Comparison of ENCODE assay signal across 8 cellular contexts in the genomic region with DNA sequence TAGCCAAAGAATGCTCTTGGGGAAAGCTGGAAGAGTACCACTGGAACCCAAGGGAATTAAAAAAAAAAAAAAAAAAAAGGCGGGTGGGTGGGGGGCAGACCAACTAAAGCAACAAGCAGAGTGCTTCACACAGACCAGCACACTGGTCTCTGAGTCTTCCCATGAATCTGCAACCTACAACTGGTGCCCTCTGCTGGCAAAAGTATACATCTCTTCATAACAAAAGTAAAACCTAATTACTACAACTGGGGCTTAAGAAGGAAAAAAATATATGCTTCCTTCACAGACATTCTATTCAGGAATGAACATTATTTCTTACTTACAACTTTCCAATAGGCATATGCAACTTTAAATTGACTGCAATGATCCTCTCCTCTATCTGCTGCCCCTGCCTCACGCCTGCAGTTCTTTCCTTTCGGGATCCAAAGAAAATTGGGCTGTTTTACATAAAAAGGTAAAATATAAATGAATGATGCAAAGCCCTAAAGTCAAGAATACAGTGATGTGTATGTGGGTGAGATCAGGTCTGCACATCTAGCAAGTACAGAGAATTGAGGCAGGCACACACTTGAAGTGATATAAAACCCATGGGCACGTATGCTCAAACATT. TPM values are rescaled to one million over a fixed set of nuclear protein-coding genes. Genes with fewer than 3 reads are reported as not detected.
A peak's percentile ranks its signal among the peaks of the same experiment; 100 is the strongest.
DNase-seq lines count a peak whose midpoint lies in the region; ATAC-seq, FAIRE-seq and TF ChIP-seq lines count a peak whose summit lies in the region.

No MANE protein-coding gene starts in this region.

- 72 to 76% (median 72%) methylated on average over 4 of the region's 4 CpGs for WGBS in heart left ventricle, 4 donors

- no peak overlapping the region for H3K27ac Mint-ChIP-seq in activated naive CD8-positive, alpha-beta T cell treated with anti-CD3 and anti-CD28 coated beads, Interleukin-2, amount 10 ng/mL, durations not matched to agents 7 days and 5 days

- H3K4me3 Mint-ChIP-seq in activated naive CD8-positive, alpha-beta T cell treated with anti-CD3 and anti-CD28 coated beads, Interleukin-2, amount 10 ng/mL, durations not matched to agents 7 days and 5 days, result no peak overlapping the region

- TF ChIP-seq CTCF in D721Med (IDR thresholded peaks at IDR 0.05; ENCODE audit: insufficient read depth, missing control alignments) (peak; percentile 74), RWPE2 (IDR thresholded peaks at IDR 0.05; ENCODE audit: poor library complexity, severe bottlenecking) (peak; percentile 91), heart left ventricle (IDR thresholded peaks at IDR 0.05) (peak; percentile 47 to 75 (median 66))

- no peaks in the 10 kb centered on the region for H3K4me1 ChIP-seq in RWPE2 (ENCODE audit: insufficient read depth, poor library complexity, severe bottlenecking)
- peaks cover 0 to 22% (median 6%) of the 10 kb centered on the region in 12 donors for H3K4me1 ChIP-seq in heart left ventricle

- H3K36me3 ChIP-seq in RWPE2 (ENCODE audit: low read depth) (no peaks in the 10 kb centered on the region), heart left ventricle (no peaks in the 10 kb centered on the region)

- peaks cover 10% of the 10 kb centered on the region for H3K4me1 Mint-ChIP-seq in activated naive CD8-positive, alpha-beta T cell treated with anti-CD3 and anti-CD28 coated beads, Interleukin-2, amount 10 ng/mL, durations not matched to agents 7 days and 5 days

- no peak overlapping the region for H3K27ac ChIP-seq in RWPE2 (ENCODE audit: poor library complexity, severe bottlenecking)
- no peak overlapping the region for H3K27ac ChIP-seq in heart left ventricle

- intact Hi-C loops in heart left ventricle (cut with DNase I), result loop anchor here (2.0 to 5.0 kb wide), 4 partner anchors 82 to 114 kb away; no protein-coding TSS in a partner anchor

- H3K9me3 ChIP-seq in RWPE2 (ENCODE audit: severe bottlenecking) (no peaks in the 10 kb centered on the region), heart left ventricle (peaks cover 0 to 3% (median 0%) of the 10 kb centered on the region in 12 donors)

- H3K36me3 Mint-ChIP-seq in activated naive CD8-positive, alpha-beta T cell treated with anti-CD3 and anti-CD28 coated beads, Interleukin-2, amount 10 ng/mL, durations not matched to agents 7 days and 5 days, result peaks cover 7% of the 10 kb centered on the region

- ATAC-seq in GM21528 (IDR thresholded peaks at IDR 0.05; ENCODE audit: low FRiP score, unreplicated experiment) (peak; percentile 72), RWPE2 (ENCODE audit: low read depth) (peak; percentile 82), heart left ventricle (peak; percentile 61 to 82 (median 71)), HG03108 (IDR thresholded peaks at IDR 0.05; ENCODE audit: unreplicated experiment) (no peak)
- ATAC-seq in activated naive CD8-positive, alpha-beta T cell treated with anti-CD3 and anti-CD28 coated beads, Interleukin-2, amount 10 ng/mL, durations not matched to agents 7 days and 5 days (ENCODE audit: low read depth), result peak; percentile 83

- no peak for DNase-seq in D721Med (ENCODE audit: insufficient read length, low spot score)
- peak; percentile 81 for DNase-seq in M059J (ENCODE audit: low read depth)
- DNase-seq in RWPE2 (ENCODE audit: low spot score), result no peak
- peak; percentile 34 for DNase-seq in activated naive CD8-positive, alpha-beta T cell treated with anti-CD3 and anti-CD28 coated beads, Interleukin-2, amount 10 ng/mL, durations not matched to agents 7 days and 5 days
- peak in 4 of 5 donors; percentile 33 to 63 (median 49) for DNase-seq in heart left ventricle
- peak; percentile 55 for DNase-seq in pulmonary artery endothelial cell (ENCODE audit: low read depth, low spot score)

- TF ChIP-seq POLR2A in heart left ventricle (IDR thresholded peaks at IDR 0.05), result no peak

- H3K4me3 ChIP-seq in RWPE2 (ENCODE audit: severe bottlenecking) (no peak overlapping the region), heart left ventricle (no peak overlapping the region)

- POLR2A ChIA-PET in activated naive CD8-positive, alpha-beta T cell treated with anti-CD3 and anti-CD28 coated beads, Interleukin-2, amount 10 ng/mL, durations not matched to agents 7 days and 5 days (lab: Charles Lee), result interaction anchor here (0.7 to 3.7 kb wide), 4 partner anchors 10 to 1601 kb away, joined by 3 to 15 read pairs (median 10); partner anchors contain the start of gene HNRNPA0

- peak; percentile 82 for FAIRE-seq in D721Med (lab: Jason Lieb, UNC)

- no peaks in the 10 kb centered on the region for H3K27me3 ChIP-seq in RWPE2 (ENCODE audit: insufficient read depth, poor library complexity, severe bottlenecking)
- no peaks in the 10 kb centered on the region for H3K27me3 ChIP-seq in heart left ventricle

- H3K27me3 Mint-ChIP-seq in activated naive CD8-positive, alpha-beta T cell treated with anti-CD3 and anti-CD28 coated beads, Interleukin-2, amount 10 ng/mL, durations not matched to agents 7 days and 5 days, result no peaks in the 10 kb centered on the region

- peaks cover 5% of the 10 kb centered on the region for H3K9me3 Mint-ChIP-seq in activated naive CD8-positive, alpha-beta T cell treated with anti-CD3 and anti-CD28 coated beads, Interleukin-2, amount 10 ng/mL, durations not matched to agents 7 days and 5 days

RNA-seq across cellular contexts. Expression of gene KLHL3, which starts 7.2 kb away (rescaled TPM):
- total RNA-seq in M059J (2014; rRNA removed; shearing (Covaris generic)), result 0.74 and 2.2 TPM in 2 replicates
- 10 to 100 TPM; 16.3 to 21.2 TPM for total RNA-seq in activated naive CD8-positive, alpha-beta T cell treated with anti-CD3 and anti-CD28 coated beads, Interleukin-2, amount 10 ng/mL, durations not matched to agents 7 days and 5 days
- total RNA-seq in heart left ventricle (10 to 100 TPM; 16.9 to 77.6 (median 26.1) TPM), pulmonary artery endothelial cell (14.9 and 20.0 TPM in 2 replicates)
- polyA plus RNA-seq in heart left ventricle, result 10 to 100 TPM in 1 of 2 donors, 1 to 10 TPM in 1; 8.3 to 54.6 TPM

RNA-seq across cellular contexts. Expression of gene HNRNPA0, which starts 11.0 kb away (rescaled TPM):
- 5.8 and 9.7 TPM in 2 replicates for total RNA-seq in M059J (2014; rRNA removed; shearing (Covaris generic))
- 10 to 100 TPM; 31.4 to 31.7 TPM for total RNA-seq in activated naive CD8-positive, alpha-beta T cell treated with anti-CD3 and anti-CD28 coated beads, Interleukin-2, amount 10 ng/mL, durations not matched to agents 7 days and 5 days
- total RNA-seq in heart left ventricle (10 to 100 TPM in 7 of 9 donors, 1 to 10 TPM in 2; 4.0 to 21.0 (median 14.2) TPM), pulmonary artery endothelial cell (20.6 and 22.2 TPM in 2 replicates)
- polyA plus RNA-seq in heart left ventricle, result 10 to 100 TPM in 1 of 2 donors, 1 to 10 TPM in 1; 9.4 to 27.6 TPM

Comparison
In these comparisons a context has a peak if more than half of its experiments do, and no peak if none do; other contexts are left out.
1. DNase-seq: peak in M059J (single experiment), activated naive CD8-positive, alpha-beta T cell treated with anti-CD3 and anti-CD28 coated beads, Interleukin-2, amount 10 ng/mL, durations not matched to agents 7 days and 5 days (single experiment), heart left ventricle (4 of 5) and pulmonary artery endothelial cell (single experiment); none in D721Med (single experiment) and RWPE2 (single experiment).
2. Peak in every context shown above with its lines, with median percentiles within 50 percentile points of each other: CTCF ChIP-seq.